8 cellular contexts compared by ENCODE assay signal in genomic region chr5:75509956-75510355, GRCh38. TPM values are rescaled to one million over a fixed set of nuclear protein-coding genes. Genes with fewer than 3 reads are reported as not detected.
DNase-seq lines count a peak whose midpoint lies in the region; ATAC-seq and TF ChIP-seq lines count a peak whose summit lies in the region.

No MANE protein-coding gene starts in this region.

- H3K36me3 Mint-ChIP-seq in CD4-positive, alpha-beta T cell (ENCODE audit: low read depth), result peaks cover 24% of the 10 kb centered on the region
- H3K36me3 Mint-ChIP-seq in memory B cell, result peaks cover 14% of the 10 kb centered on the region

- intact Hi-C loops in CD4-positive, alpha-beta T cell (cut with DNase I, micrococcal nuclease), result loop anchor here (2.0 to 10.0 kb wide), 11 partner anchors 173 to 1945 kb away; partner anchors contain the start of genes ANKRA2 (in 1 of the 2), ANKRD31 (in 1 of the 2), FAM169A (in 1 of the 2) and GFM2 (in 1 of the 2)
- intact Hi-C loops in breast epithelium (cut with DNase I; ENCODE audit: low total_unique reads), result no loop called here
- intact Hi-C loops in uterus (cut with DNase I; ENCODE audit: low total_unique reads), result no loop called here

- TF ChIP-seq CTCF in CD4-positive, alpha-beta T cell (IDR thresholded peaks at IDR 0.05), result no peak
- TF ChIP-seq CTCF in breast epithelium (IDR thresholded peaks at IDR 0.05), result no peak
- no peak for TF ChIP-seq CTCF in uterus (IDR thresholded peaks at IDR 0.05)

- H3K27ac ChIP-seq in CD4-positive, alpha-beta T cell (ENCODE audit: low read depth, low read length), result no peak overlapping the region
- H3K27ac ChIP-seq in breast epithelium (no peak overlapping the region), uterus (peak overlapping the region in 1 of 2 donors; percentile 96)

- H3K36me3 ChIP-seq in breast epithelium (no peaks in the 10 kb centered on the region), uterus (no peaks in the 10 kb centered on the region)

- CTCF ChIA-PET in CD4-positive, alpha-beta T cell (lab: Charles Lee), result interaction anchor here (0.6 kb wide), 1 partner anchor 180 kb away, joined by 3 read pairs; no protein-coding TSS in a partner anchor

- no peaks in the 10 kb centered on the region for H3K27me3 Mint-ChIP-seq in CD4-positive, alpha-beta T cell
- no peaks in the 10 kb centered on the region for H3K27me3 Mint-ChIP-seq in memory B cell

- no peaks in the 10 kb centered on the region for H3K27me3 ChIP-seq in CD4-positive, alpha-beta T cell (ENCODE audit: control insufficient read depth, insufficient read depth, low read length)
- H3K27me3 ChIP-seq in breast epithelium (no peaks in the 10 kb centered on the region), uterus (no peaks in the 10 kb centered on the region)

- DNase-seq in CD4-positive, alpha-beta T cell, result no peak
- no peak for DNase-seq in Jurkat, Clone E6-1 (ENCODE audit: low read depth, low spot score)
- DNase-seq in breast epithelium (ENCODE audit: low spot score in 2 of 2) (no peak), memory B cell (ENCODE audit: low spot score in 2 of 2) (no peak), uterus (no peak), ecto neural progenitor cell (ENCODE audit: low spot score) (no peak), left lobe of liver (ENCODE audit: low spot score) (no peak)

- TF ChIP-seq POLR2A in breast epithelium (IDR thresholded peaks at IDR 0.05) (no peak), uterus (IDR thresholded peaks at IDR 0.05) (no peak)

- peak overlapping the region; percentile 96 for H3K4me3 Mint-ChIP-seq in CD4-positive, alpha-beta T cell
- H3K4me3 Mint-ChIP-seq in memory B cell, result peak overlapping the region; percentile 77

- peak overlapping the region; percentile 80 for H3K4me3 ChIP-seq in Jurkat, Clone E6-1 (ENCODE audit: low read length)
- H3K4me3 ChIP-seq in breast epithelium (peak overlapping the region; percentile 78 to 90 (median 87)), uterus (peak overlapping the region; percentile 74 to 88)

- POLR2A ChIA-PET in CD4-positive, alpha-beta T cell (lab: Charles Lee), result interaction anchor here (1.0 kb wide), 1 partner anchor 173 kb away, joined by 3 read pairs; the partner anchor contains the start of gene HMGCR

- H3K4me1 Mint-ChIP-seq in CD4-positive, alpha-beta T cell (ENCODE audit: low read depth), result peaks cover 80% of the 10 kb centered on the region
- H3K4me1 Mint-ChIP-seq in memory B cell, result peaks cover 41% of the 10 kb centered on the region

- H3K9me3 Mint-ChIP-seq in CD4-positive, alpha-beta T cell, result no peaks in the 10 kb centered on the region
- peaks cover 7% of the 10 kb centered on the region for H3K9me3 Mint-ChIP-seq in memory B cell

- no peaks in the 10 kb centered on the region for H3K9me3 ChIP-seq in CD4-positive, alpha-beta T cell (ENCODE audit: control insufficient read depth, low read length)
- H3K9me3 ChIP-seq in breast epithelium (no peaks in the 10 kb centered on the region), uterus (no peaks in the 10 kb centered on the region)

- H3K27ac Mint-ChIP-seq in CD4-positive, alpha-beta T cell, result peak overlapping the region; percentile 99
- peak overlapping the region; percentile 96 for H3K27ac Mint-ChIP-seq in memory B cell

- no peak for ATAC-seq in CD4-positive, alpha-beta T cell (ENCODE audit: poor library complexity)
- ATAC-seq in memory B cell (ENCODE audit: low read depth) (no peak), HG02642 (IDR thresholded peaks at IDR 0.05; ENCODE audit: poor library complexity, unreplicated experiment) (no peak), left lobe of liver (no peak)

- peaks cover 0 to 7% of the 10 kb centered on the region in 2 donors for H3K4me1 ChIP-seq in breast epithelium
- H3K4me1 ChIP-seq in uterus, result peaks cover 0 to 5% of the 10 kb centered on the region in 2 donors

RNA-seq across cellular contexts. Expression of gene CERT1, which starts 1.5 kb away (rescaled TPM):
- 10 to 100 TPM; 26.5 to 28.7 TPM for total RNA-seq in CD4-positive, alpha-beta T cell
- 15.4 TPM for polyA plus RNA-seq in Jurkat, Clone E6-1 (2012; ENCODE audit: insufficient read depth, insufficient read length)
- total RNA-seq in breast epithelium (10 to 100 TPM; 37.7 to 84.0 (median 42.1) TPM), uterus (10 to 100 TPM; 36.9 to 65.8 (median 43.0) TPM), left lobe of liver (16.4 TPM)

RNA-seq across cellular contexts. Expression of gene POLK, which starts 1.7 kb away (rescaled TPM):
- 10 to 100 TPM; 10.0 to 10.3 TPM for total RNA-seq in CD4-positive, alpha-beta T cell
- polyA plus RNA-seq in Jurkat, Clone E6-1 (2012; ENCODE audit: insufficient read depth, insufficient read length), result 20.4 TPM
- 10 to 100 TPM; 44.0 to 58.4 (median 44.9) TPM for total RNA-seq in breast epithelium
- total RNA-seq in uterus, result 10 to 100 TPM; 27.9 to 81.6 (median 58.2) TPM
- 9.9 TPM for total RNA-seq in left lobe of liver

Comparison
In these comparisons a context has a peak if more than half of its experiments do, and no peak if none do; other contexts are left out.
1. intact Hi-C loops: an anchor here in CD4-positive, alpha-beta T cell (2.0 to 10.0 kb wide); none called in breast epithelium and uterus.